28 cellular contexts compared by ENCODE assay signal in the genomic region with DNA sequence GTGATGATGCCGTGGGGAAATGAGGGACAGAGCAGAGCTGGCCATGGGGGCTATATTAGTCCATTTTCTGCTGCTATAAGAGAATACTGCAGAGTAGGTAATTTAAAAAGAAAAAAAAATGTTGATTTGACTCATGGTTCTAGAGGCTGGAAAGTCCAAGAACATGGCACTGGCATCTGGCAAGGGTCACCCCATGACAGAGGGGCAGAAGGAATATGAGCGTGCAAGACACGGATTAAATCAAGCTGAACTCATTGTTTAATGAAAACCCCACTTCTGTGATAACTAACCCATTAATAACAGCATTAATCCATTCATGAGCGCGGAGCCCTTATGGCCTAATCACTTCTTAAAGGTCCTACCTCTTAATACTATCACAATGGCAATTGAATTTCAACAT.
"Had no signal": no experiment of that assay in that cellular context is flagged by ENCODE, and none has a peak within 500 bp of the region (broad histone marks: within the 10 kb centered on the region; RNA-seq: fewer than 3 reads in every experiment).

No MANE protein-coding gene starts in this region.

- H3K27ac ChIP-seq: colonic mucosa, coronary artery, dorsolateral prefrontal cortex, epithelial cell of prostate, esophagus muscularis mucosa, esophagus squamous epithelium, foreskin keratinocyte, gastrocnemius medialis, gastroesophageal sphincter, heart left ventricle, heart right ventricle had no signal

- ATAC-seq: effector memory CD8-positive, alpha-beta T cell; esophagus mucosa; foreskin keratinocyte; gastrocnemius medialis; gastroesophageal sphincter; heart left ventricle; heart right ventricle had no signal

- H3K36me3 ChIP-seq: colonic mucosa, esophagus muscularis mucosa, esophagus squamous epithelium, gastrocnemius medialis, gastroesophageal sphincter, heart left ventricle, heart right ventricle had no signal

- H3K27me3 ChIP-seq: colonic mucosa, dorsolateral prefrontal cortex, esophagus muscularis mucosa, esophagus squamous epithelium, gastrocnemius medialis, gastroesophageal sphincter, heart left ventricle, heart right ventricle had no signal

- DNase-seq: colonic mucosa; cortex of kidney; dermis blood vessel endothelial cell; dorsolateral prefrontal cortex; effector CD4-positive, alpha-beta T cell; effector CD8-positive, alpha-beta T cell; effector memory CD4-positive, alpha-beta T cell; effector memory CD8-positive, alpha-beta T cell; endodermal cell; erythroblast; esophagus squamous epithelium; foreskin fibroblast; foreskin keratinocyte; foreskin melanocyte; gastrocnemius medialis; glutamatergic neuron; head of caudate nucleus; heart left ventricle; heart right ventricle had no signal

- H3K9me3 ChIP-seq: colonic mucosa, esophagus squamous epithelium, gastrocnemius medialis had no signal

- H3K4me1 ChIP-seq: colonic mucosa, foreskin keratinocyte had no signal

- H3K4me3 ChIP-seq: colonic mucosa, coronary artery, dorsolateral prefrontal cortex, esophagus muscularis mucosa, esophagus squamous epithelium, gastrocnemius medialis, gastroesophageal sphincter, heart left ventricle, heart right ventricle had no signal

- FAIRE-seq: colon, endometrium, endothelial cell of umbilical vein, frontal cortex had no signal
